18 cellular contexts compared by ENCODE assay signal in genomic region chr6:119647309-119647708, GRCh38.
"Had no signal": no experiment of that assay in that cellular context is flagged by ENCODE, and none has a peak within 500 bp of the region (broad histone marks: within the 10 kb centered on the region; RNA-seq: fewer than 3 reads in every experiment).

No MANE protein-coding gene starts in this region.

- DNase-seq: activated CD4-positive, alpha-beta memory T cell treated with anti-CD3 and anti-CD28 coated beads for 36 hours; activated CD4-positive, CD25-positive, alpha-beta regulatory T cell treated with anti-CD3 and anti-CD28 coated beads, Interleukin-2, amount 50 U/mL, for 72 hours; activated gamma-delta T cell treated with Interleukin-2 at 50 U/mL for 16 hours; activated naive CD8-positive, alpha-beta T cell treated with anti-CD3 and anti-CD28 coated beads for 36 hours; activated T-cell treated with anti-CD3 and anti-CD28 coated beads, Interleukin-2, amount 50 U/mL, for 72 hours; anterior cingulate cortex; esophagus squamous epithelium; hippocampal formation; lower lobe of right lung; midbrain; naive thymus-derived CD4-positive, alpha-beta T cell; posterior cingulate gyrus; substantia nigra; transverse colon had no signal

- FAIRE-seq: colon had no signal

- H3K36me3 ChIP-seq: cardiac muscle cell, esophagus squamous epithelium, lower lobe of right lung, right atrium auricular region, transverse colon had no signal

- H3K9me3 ChIP-seq: esophagus squamous epithelium, lower lobe of right lung, right atrium auricular region, transverse colon had no signal

- H3K4me3 ChIP-seq: cardiac muscle cell, esophagus squamous epithelium, lower lobe of right lung, right atrium auricular region, transverse colon had no signal

- ATAC-seq: activated T-cell treated with anti-CD3 and anti-CD28 coated beads, Interleukin-2, amount 50 U/mL, for 72 hours; lower lobe of right lung; naive thymus-derived CD4-positive, alpha-beta T cell; stimulated activated effector memory CD8-positive, alpha-beta T cell treated with anti-CD3 and anti-CD28 coated beads, Interleukin-12 subunit alpha, Interleukin-12 subunit beta, amount 100 ng/mL, for 72 hours had no signal

- H3K27me3 ChIP-seq: esophagus squamous epithelium, right atrium auricular region, transverse colon had no signal

- H3K4me1 ChIP-seq: esophagus squamous epithelium, lower lobe of right lung, right atrium auricular region, transverse colon had no signal

- H3K27ac ChIP-seq: cardiac muscle cell, esophagus squamous epithelium, lower lobe of right lung, right atrium auricular region, transverse colon had no signal
